Comparison of ENCODE assay signal across 24 cellular contexts in the genomic region with DNA sequence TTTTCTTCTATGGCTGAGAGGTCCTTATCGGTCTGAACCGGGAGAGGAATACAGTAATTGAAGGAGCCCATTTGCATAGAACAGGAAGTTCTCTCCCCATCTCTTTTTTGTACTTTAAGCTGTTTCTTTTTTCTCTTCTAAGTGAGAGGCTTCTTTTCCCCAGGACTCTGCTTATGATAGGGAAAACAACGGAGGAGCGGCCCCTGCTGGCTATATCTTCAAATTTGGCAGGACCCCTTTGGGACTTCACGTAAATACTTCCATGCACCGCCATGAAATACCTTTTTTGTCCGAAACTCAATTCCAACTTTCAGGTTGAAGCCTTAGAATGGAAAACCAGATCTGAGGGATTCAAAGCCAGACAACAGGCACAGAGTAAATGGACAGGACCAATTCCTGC.
"Had no signal": no experiment of that assay in that cellular context is flagged by ENCODE, and none has a peak within 500 bp of the region (broad histone marks: within the 10 kb centered on the region; RNA-seq: fewer than 3 reads in every experiment).

No MANE protein-coding gene starts in this region.

- FAIRE-seq: endothelial cell of umbilical vein, small intestine had no signal

- H3K9me3 ChIP-seq: ascending aorta, esophagus squamous epithelium, neutrophil, right lobe of liver had no signal

- H3K27ac ChIP-seq: ascending aorta, breast epithelium, esophagus squamous epithelium, left ventricle myocardium inferior, neutrophil, parathyroid adenoma, right lobe of liver, tibial nerve had no signal

- DNase-seq: activated CD4-positive, alpha-beta T cell treated with anti-CD3 and anti-CD28 coated beads, Interleukin-2, amount 10 ng/mL, durations not matched to agents 7 days and 5 days; activated CD8-positive, alpha-beta T cell treated with anti-CD3 and anti-CD28 coated beads, Interleukin-2, amount 10 ng/mL, durations not matched to agents 7 days and 5 days; activated naive CD4-positive, alpha-beta T cell treated with anti-CD3 and anti-CD28 coated beads, Interleukin-2, amount 10 ng/mL, durations not matched to agents 7 days and 5 days; activated naive CD8-positive, alpha-beta T cell treated with anti-CD3 and anti-CD28 coated beads, Interleukin-2, amount 50 U/mL, for 24 hours; activated T-cell treated with anti-CD3 and anti-CD28 coated beads, Interleukin-2, amount 50 U/mL, for 24 hours; cerebellar nuclear complex; effector CD8-positive, alpha-beta T cell; esophagus squamous epithelium; immature natural killer cell; kidney glomerular epithelial cell; left ventricle myocardium inferior; naive thymus-derived CD8-positive, alpha-beta T cell; right lobe of liver; small intestine; stimulated activated CD4-positive, alpha-beta T cell treated with anti-CD3 and anti-CD28 coated beads, Interleukin-15, amount 100 ng/mL, for 24 hours; stimulated activated CD4-positive, alpha-beta T cell treated with anti-CD3 and anti-CD28 coated beads, Interleukin-2, amount 100 ng/mL, for 48 hours; T-helper 1 cell; T-helper 9 cell had no signal

- H2AFZ ChIP-seq: parathyroid adenoma had no signal

- H3K27me3 ChIP-seq: ascending aorta, breast epithelium, esophagus squamous epithelium, neutrophil, right lobe of liver, tibial nerve had no signal

- H3K4me1 ChIP-seq: ascending aorta, breast epithelium, esophagus squamous epithelium, left ventricle myocardium inferior, parathyroid adenoma, right lobe of liver, tibial nerve had no signal

- H3K4me3 ChIP-seq: ascending aorta, breast epithelium, esophagus squamous epithelium, left ventricle myocardium inferior, right lobe of liver, tibial nerve had no signal

- H3K79me2 ChIP-seq: parathyroid adenoma had no signal

- H3K36me3 ChIP-seq: ascending aorta, breast epithelium, esophagus squamous epithelium, left ventricle myocardium inferior, neutrophil, right lobe of liver, tibial nerve had no signal

- H3K9ac ChIP-seq: parathyroid adenoma had no signal
